ENCODE assay signal across 8 cellular contexts in the genomic region with DNA sequence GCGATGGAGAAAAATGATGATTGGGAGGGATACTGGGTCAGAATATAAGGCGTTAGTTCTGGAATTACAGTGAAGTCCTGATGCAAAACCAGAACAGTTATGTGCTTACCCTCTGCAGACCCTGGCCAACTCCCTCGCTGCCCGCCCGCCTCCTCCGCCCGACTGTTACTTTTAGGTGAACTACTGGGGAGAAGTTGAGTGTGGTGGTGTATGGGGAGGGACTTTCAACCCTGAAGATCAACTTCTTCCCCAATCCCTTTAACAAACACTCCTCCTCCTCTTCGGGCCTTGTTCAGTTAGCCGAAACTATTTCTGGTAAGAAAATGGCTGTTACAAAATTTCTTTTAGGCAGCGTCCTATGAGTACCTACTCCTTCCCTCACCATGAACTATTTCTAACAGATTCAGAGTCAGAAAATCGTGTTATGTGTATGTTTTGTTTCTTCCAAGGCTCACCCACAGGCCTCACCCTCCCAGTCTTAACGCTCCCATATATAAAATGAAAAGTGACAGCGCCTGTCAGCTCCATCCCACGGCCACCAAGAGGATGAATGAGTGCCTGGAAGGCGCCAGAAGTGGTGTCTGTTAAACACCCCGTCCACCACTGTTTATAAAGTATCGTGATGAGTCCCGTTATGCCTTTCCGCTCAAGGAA. TPM values are rescaled to one million over a fixed set of nuclear protein-coding genes. Genes with fewer than 3 reads are reported as not detected.
DNase-seq lines count a peak whose midpoint lies in the region; ATAC-seq and TF ChIP-seq lines count a peak whose summit lies in the region.

No MANE protein-coding gene starts in this region.

- no peaks in the 10 kb centered on the region for H3K36me3 Mint-ChIP-seq in chondrocyte (ENCODE audit: low read depth)

- intact Hi-C loops in mucosa of descending colon (cut with DNase I, micrococcal nuclease), result no loop called here

- H3K9me3 ChIP-seq in mucosa of descending colon, result no peaks in the 10 kb centered on the region

- H3K27me3 Mint-ChIP-seq in chondrocyte (ENCODE audit: low read depth), result no peaks in the 10 kb centered on the region

- H3K36me3 ChIP-seq in mucosa of descending colon (ENCODE audit: low read depth), result no peaks in the 10 kb centered on the region

- TF ChIP-seq CTCF in GM20000 (IDR thresholded peaks at IDR 0.05; ENCODE audit: extremely low read depth, missing control alignments) (no peak), chondrocyte (IDR thresholded peaks at IDR 0.05) (no peak), mucosa of descending colon (IDR thresholded peaks at IDR 0.05) (no peak)

- H3K9me3 Mint-ChIP-seq in chondrocyte (ENCODE audit: low read depth), result no peaks in the 10 kb centered on the region

- peak overlapping the region; percentile 95 for H3K4me3 ChIP-seq in mucosa of descending colon

- H3K27ac Mint-ChIP-seq in chondrocyte (ENCODE audit: unreplicated experiment), result peak overlapping the region; percentile 95

- peak; percentile 31 to 47 for DNase-seq in AML-193 (lab: John Stamatoyannopoulos, UW)
- peak; percentile 37 for DNase-seq in GM20000 (ENCODE audit: low spot score)
- DNase-seq in NOMO-1 treated with dmso at 0.1 percent for 144 hours (lab: John Stamatoyannopoulos, UW; ENCODE audit: unreplicated experiment), result peak; percentile 23
- DNase-seq in chondrocyte (ENCODE audit: low spot score), result no peak
- DNase-seq in mucosa of descending colon, result peak in 2 of 3 donors; percentile 10 to 55
- DNase-seq in DMS114 treated with DMSO at 0.1 percent for 48 hours (lab: John Stamatoyannopoulos, UW; ENCODE audit: unreplicated experiment), result no peak
- DNase-seq in GM19238 (ENCODE audit: insufficient read length, low spot score), result no peak
- no peak for DNase-seq in NCI-H1105 (lab: John Stamatoyannopoulos, UW)

- ATAC-seq in mucosa of descending colon, result no peak

- peak overlapping the region; percentile 96 for H3K4me3 Mint-ChIP-seq in chondrocyte (ENCODE audit: unreplicated experiment)

- H3K4me1 Mint-ChIP-seq in chondrocyte (ENCODE audit: low read depth), result peaks cover 44% of the 10 kb centered on the region

- H3K4me1 ChIP-seq in mucosa of descending colon (ENCODE audit: low read depth), result peaks cover 30% of the 10 kb centered on the region

RNA-seq across cellular contexts. Expression of a gene that starts 1.3 kb away (rescaled TPM):
- total RNA-seq in chondrocyte (7.8 to 11.1 TPM (median 9.2 TPM) in 3 replicates), mucosa of descending colon (1 to 10 TPM; 8.6 to 9.9 (median 9.6) TPM)

Comparison
In these comparisons a context has a peak if more than half of its experiments do, and no peak if none do; other contexts are left out.
1. DNase-seq: peak in AML-193 (2 of 2), GM20000 (single experiment), NOMO-1 treated with dmso at 0.1 percent for 144 hours (single experiment) and mucosa of descending colon (2 of 3); none in chondrocyte (single experiment), DMS114 treated with DMSO at 0.1 percent for 48 hours (single experiment), GM19238 (single experiment) and NCI-H1105 (single experiment).